Comparison of ENCODE assay signal across 15 cellular contexts in genomic region chr5:94715843-94716242, GRCh38.
DNase-seq lines count a peak whose midpoint lies in the region; ATAC-seq and TF ChIP-seq lines count a peak whose summit lies in the region.
"Had no signal": no experiment of that assay in that cellular context is flagged by ENCODE, and none has a peak within 500 bp of the region (broad histone marks: within the 10 kb centered on the region; RNA-seq: fewer than 3 reads in every experiment).

No MANE protein-coding gene starts in this region.

- H3K27ac ChIP-seq in right atrium auricular region (no peak overlapping the region), heart right ventricle (no peak overlapping the region), neutrophil (peak overlapping the region; percentile 3)
- H3K27ac ChIP-seq: BLaER1 treated with 17β-estradiol and CSF1 and Interleukin-3, amounts not matched to agents 10 nM and 100 nM had no signal

- intact Hi-C loops in Right ventricle myocardium inferior (cut with DNase I), result no loop called here
- intact Hi-C loops in heart right ventricle (cut with DNase I), result no loop called here

- TF ChIP-seq CTCF in right atrium auricular region (IDR thresholded peaks at IDR 0.05) (no peak), heart right ventricle (IDR thresholded peaks at IDR 0.05) (no peak), neutrophil (IDR thresholded peaks at IDR 0.05) (no peak), GM10266 (IDR thresholded peaks at IDR 0.05; ENCODE audit: control insufficient read depth, insufficient read depth, low read depth, missing control alignments) (no peak)

- H3K9me3 ChIP-seq in right atrium auricular region, result no peaks in the 10 kb centered on the region
- H3K9me3 ChIP-seq in heart right ventricle, result peaks cover 0 to 10% (median 0%) of the 10 kb centered on the region in 11 donors
- H3K9me3 ChIP-seq in neutrophil, result no peaks in the 10 kb centered on the region

- H3K36me3 ChIP-seq in right atrium auricular region (no peaks in the 10 kb centered on the region), heart right ventricle (peaks cover 0 to 30% (median 5%) of the 10 kb centered on the region in 9 donors), neutrophil (peaks cover 6% of the 10 kb centered on the region)

- H3K27me3 ChIP-seq in right atrium auricular region (no peaks in the 10 kb centered on the region), heart right ventricle (no peaks in the 10 kb centered on the region), neutrophil (no peaks in the 10 kb centered on the region)
- H3K27me3 ChIP-seq: BLaER1 treated with 17β-estradiol and CSF1 and Interleukin-3, amounts not matched to agents 10 nM and 100 nM had no signal

- no peaks in the 10 kb centered on the region for H3K4me1 ChIP-seq in right atrium auricular region
- H3K4me1 ChIP-seq in heart right ventricle, result no peaks in the 10 kb centered on the region
- peaks cover 13 to 17% of the 10 kb centered on the region in 2 experiments for H3K4me1 ChIP-seq in neutrophil (ENCODE audit: control insufficient read depth in 1 of 2, insufficient read depth in 1 of 2, low read depth in 1 of 2, low read length in 1 of 2)
- H3K4me1 ChIP-seq: BLaER1 treated with 17β-estradiol and CSF1 and Interleukin-3, amounts not matched to agents 10 nM and 100 nM had no signal

- H3K4me3 ChIP-seq in right atrium auricular region (no peak overlapping the region), heart right ventricle (no peak overlapping the region), neutrophil (ENCODE audit: low read depth in 1 of 2, low read length in 1 of 2) (no peak overlapping the region)
- H3K4me3 ChIP-seq: BLaER1 treated with 17β-estradiol and CSF1 and Interleukin-3, amounts not matched to agents 10 nM and 100 nM had no signal

- WGBS in heart right ventricle, 2 donors, result 61 to 67% methylated on average over 3 of the region's 3 CpGs

- DNase-seq in Right ventricle myocardium inferior (ENCODE audit: missing footprints) (peak; percentile 69), right atrium auricular region (ENCODE audit: low spot score) (no peak), NCI-H446 treated with DMSO at 0.1 percent for 48 hours (lab: John Stamatoyannopoulos, UW) (peak; percentile 18), heart right ventricle (peak; percentile 12 to 25), NCI-H2107 treated with DMSO at 0.1 percent for 48 hours (lab: John Stamatoyannopoulos, UW; ENCODE audit: unreplicated experiment) (no peak), GM10266 (ENCODE audit: extremely low spot score) (no peak)
- DNase-seq: ACHN; CD4-positive, CD25-positive, alpha-beta regulatory T cell; DMS79; HCEC 1CT; HFFc6; IMR-90 had no signal

- ATAC-seq in Right ventricle myocardium inferior (peak; percentile 93), heart right ventricle (peak in 7 of 8 donors; percentile 23 to 94 (median 62)), HG03520 (IDR thresholded peaks at IDR 0.05; ENCODE audit: unreplicated experiment) (no peak)

Comparison
In these comparisons a context has a peak if more than half of its experiments do, and no peak if none do; other contexts are left out.
1. DNase-seq: peak in Right ventricle myocardium inferior (single experiment), NCI-H446 treated with DMSO at 0.1 percent for 48 hours (single experiment) and heart right ventricle (2 of 2); none in right atrium auricular region (single experiment), NCI-H2107 treated with DMSO at 0.1 percent for 48 hours (single experiment) and GM10266 (single experiment).